In genomic region chr22:31488988-31489617, GRCh38 we compare ENCODE assay signal across 8 cellular contexts. TPM values are rescaled to one million over a fixed set of nuclear protein-coding genes. Genes with fewer than 3 reads are reported as not detected.
A peak's percentile ranks its signal among the peaks of the same experiment; 100 is the strongest.
DNase-seq lines count a peak whose midpoint lies in the region; ATAC-seq and TF ChIP-seq lines count a peak whose summit lies in the region.

No MANE protein-coding gene starts in this region.

- ATAC-seq in GM21723 (IDR thresholded peaks at IDR 0.05; ENCODE audit: unreplicated experiment) (peak; percentile 16), aorta (ENCODE audit: low FRiP score) (peak; percentile 2), GM18519 (IDR thresholded peaks at IDR 0.05; ENCODE audit: low FRiP score, unreplicated experiment) (no peak)
- ATAC-seq in activated T-cell treated with anti-CD3 and anti-CD28 coated beads, Interleukin-2, amount 50 U/mL, for 72 hours (replicated peaks in 1 of 2), result peak; percentile 41 to 44

- no peak for TF ChIP-seq EP300 in neural cell (conservative IDR thresholded peaks at IDR 0.05; ENCODE audit: poor library complexity, severe bottlenecking)

- peak overlapping the region; percentile 93 for H3K27ac Mint-ChIP-seq in activated T-cell treated with anti-CD3 and anti-CD28 coated beads, Interleukin-2, amount 50 U/mL, for 72 hours

- no peaks in the 10 kb centered on the region for H3K27me3 Mint-ChIP-seq in activated T-cell treated with anti-CD3 and anti-CD28 coated beads, Interleukin-2, amount 50 U/mL, for 72 hours (ENCODE audit: low read depth)

- no peaks in the 10 kb centered on the region for H4K20me1 ChIP-seq in MM.1S (ENCODE audit: insufficient read depth, low read length)
- no peaks in the 10 kb centered on the region for H4K20me1 ChIP-seq in neural cell (ENCODE audit: insufficient read depth)

- peak overlapping the region; percentile 69 for H3K4me2 ChIP-seq in MM.1S (ENCODE audit: low read depth, low read length)
- peak overlapping the region; percentile 61 for H3K4me2 ChIP-seq in neural cell (ENCODE audit: low read length)

- WGBS in aorta, 2 donors, result 0 to 1% methylated on average over 38 to 61 of the region's 61 CpGs

- peak; percentile 42 for DNase-seq in EL
- DNase-seq in MM.1S, result peak; percentile 23
- peak; percentile 43 to 44 for DNase-seq in activated T-cell treated with anti-CD3 and anti-CD28 coated beads, Interleukin-2, amount 50 U/mL, for 72 hours
- peak; percentile 11 for DNase-seq in fibroblast of the aortic adventitia (ENCODE audit: low read depth)
- peak; percentile 63 to 80 for DNase-seq in aorta

- no peaks in the 10 kb centered on the region for H3K9me3 ChIP-seq in MM.1S (replicated peaks; ENCODE audit: insufficient read depth, low read length)
- no peaks in the 10 kb centered on the region for H3K9me3 ChIP-seq in neural cell (ENCODE audit: low read length)
- no peaks in the 10 kb centered on the region for H3K9me3 ChIP-seq in aorta (ENCODE audit: control insufficient read depth, low read length)

- intact Hi-C loops in aorta (cut with DNase I), result no loop called here

- H3K36me3 ChIP-seq in MM.1S (replicated peaks; ENCODE audit: insufficient read depth, low read length) (peaks cover 4% of the 10 kb centered on the region; the same call in 1 of the 2 replicates), neural cell (ENCODE audit: insufficient read depth, low read length) (no peaks in the 10 kb centered on the region), aorta (ENCODE audit: control insufficient read depth in 1 of 2, insufficient read depth in 2 of 2, low read length in 1 of 2) (no peaks in the 10 kb centered on the region)

- TF ChIP-seq RAD21 in neural cell (conservative IDR thresholded peaks at IDR 0.05), result no peak

- H3K4me3 ChIP-seq in MM.1S (ENCODE audit: low read length) (peak overlapping the region; percentile 79), fibroblast of the aortic adventitia (ENCODE audit: low read depth, low read length) (peak overlapping the region; percentile 92), neural cell (ENCODE audit: low read length) (peak overlapping the region; percentile 96), aorta (ENCODE audit: low read length in 2 of 2) (peak overlapping the region; percentile 90 to 96)

- H3F3A ChIP-seq in MM.1S (ENCODE audit: insufficient read depth, low read length), result peaks cover 34% of the 10 kb centered on the region
- H3F3A ChIP-seq in neural cell (ENCODE audit: insufficient read depth, low read length, poor library complexity, severe bottlenecking), result no peaks in the 10 kb centered on the region

- no peaks in the 10 kb centered on the region for H3K9me3 Mint-ChIP-seq in activated T-cell treated with anti-CD3 and anti-CD28 coated beads, Interleukin-2, amount 50 U/mL, for 72 hours

- H3K4me1 ChIP-seq in MM.1S (ENCODE audit: low read length), result peaks cover 15% of the 10 kb centered on the region
- no peaks in the 10 kb centered on the region for H3K4me1 ChIP-seq in aorta (ENCODE audit: control insufficient read depth in 1 of 2, insufficient read depth in 2 of 2, low read length in 2 of 2)

- H3K27ac ChIP-seq in MM.1S (ENCODE audit: low read length), result peak overlapping the region; percentile 34; the same call in 1 of the 2 replicates
- H3K27ac ChIP-seq in neural cell (ENCODE audit: low read length), result peak overlapping the region; percentile 81
- peak overlapping the region; percentile 38 to 50 for H3K27ac ChIP-seq in aorta (ENCODE audit: low read depth in 1 of 2, low read length in 2 of 2)

- no peaks in the 10 kb centered on the region for H3K9me2 ChIP-seq in MM.1S (replicated peaks; ENCODE audit: insufficient read depth, low read length)
- H3K9me2 ChIP-seq in neural cell (ENCODE audit: insufficient read depth, low read length), result no peaks in the 10 kb centered on the region

- H3K4me3 Mint-ChIP-seq in activated T-cell treated with anti-CD3 and anti-CD28 coated beads, Interleukin-2, amount 50 U/mL, for 72 hours, result peak overlapping the region; percentile 86 to 97

- H3K79me2 ChIP-seq in MM.1S (ENCODE audit: low read length) (peaks cover 53% of the 10 kb centered on the region), neural cell (replicated peaks; ENCODE audit: insufficient read depth, low read length) (peaks cover 26% of the 10 kb centered on the region)

- H3K9ac ChIP-seq in MM.1S (ENCODE audit: low read length) (peak overlapping the region; percentile 67), neural cell (ENCODE audit: low read length) (peak overlapping the region; percentile 75)

- peaks cover 11 to 21% of the 10 kb centered on the region in 2 donors for H3K36me3 Mint-ChIP-seq in activated T-cell treated with anti-CD3 and anti-CD28 coated beads, Interleukin-2, amount 50 U/mL, for 72 hours (ENCODE audit: insufficient read depth in 2 of 2)

- H2AFZ ChIP-seq in MM.1S (ENCODE audit: low read length), result peak overlapping the region; percentile 11; the same call in 1 of the 2 replicates
- H2AFZ ChIP-seq in neural cell (ENCODE audit: low read depth, low read length), result no peak overlapping the region

- peaks cover 68% of the 10 kb centered on the region for H3K4me1 Mint-ChIP-seq in activated T-cell treated with anti-CD3 and anti-CD28 coated beads, Interleukin-2, amount 50 U/mL, for 72 hours (ENCODE audit: low read depth)

- H3K27me3 ChIP-seq in MM.1S (replicated peaks; ENCODE audit: insufficient read depth, low read length), result no peaks in the 10 kb centered on the region
- no peaks in the 10 kb centered on the region for H3K27me3 ChIP-seq in neural cell (ENCODE audit: insufficient read depth, low read depth, low read length)
- H3K27me3 ChIP-seq in aorta (ENCODE audit: control insufficient read depth in 1 of 2, insufficient read depth in 2 of 2, low read length in 1 of 2), result no peaks in the 10 kb centered on the region

- TF ChIP-seq CTCF in MM.1S (IDR thresholded peaks at IDR 0.05; ENCODE audit: low read length) (no peak), fibroblast of the aortic adventitia (IDR thresholded peaks at IDR 0.05; ENCODE audit: insufficient read depth, low read length) (no peak), neural cell (IDR thresholded peaks at IDR 0.05; ENCODE audit: poor library complexity, severe bottlenecking) (no peak)

TF ChIP-seq in neural cell, 6 proteins besides CTCF, POLR2A, EP300 and RAD21:
- no peak for TF ChIP-seq SMC3 (conservative IDR thresholded peaks at IDR 0.05; ENCODE audit: poor library complexity)
- TF ChIP-seq REST (IDR thresholded peaks at IDR 0.05; ENCODE audit: borderline replicate concordance), result no peak
- TF ChIP-seq MXI1 (conservative IDR thresholded peaks at IDR 0.05; ENCODE audit: poor library complexity, severe bottlenecking), result no peak
- no peak for TF ChIP-seq POLR2AphosphoS5 (IDR thresholded peaks at IDR 0.05)
- no peak for TF ChIP-seq EZH2 (IDR thresholded peaks at IDR 0.05; ENCODE audit: borderline replicate concordance, insufficient read depth, low read length, poor library complexity, severe bottlenecking)
- no peak for TF ChIP-seq TAF1 (IDR thresholded peaks at IDR 0.05; ENCODE audit: low read depth)

RNA-seq across cellular contexts. Expression of gene EIF4ENIF1, which starts 0.5 kb away (rescaled TPM):
- 10 to 100 TPM; 46.9 to 48.6 TPM for total RNA-seq in activated T-cell treated with anti-CD3 and anti-CD28 coated beads, Interleukin-2, amount 50 U/mL, for 72 hours
- total RNA-seq in fibroblast of the aortic adventitia (ENCODE audit: low replicate concordance) (15.4 and 22.1 TPM in 2 replicates), aorta (10 to 100 TPM; 32.0 to 34.9 TPM)
- polyA plus RNA-seq in neural cell (12.6 and 12.7 TPM in 2 replicates), aorta (10 to 100 TPM; 12.6 to 13.5 TPM)
- polyA minus RNA-seq in neural cell, result 25.3 and 26.4 TPM in 2 replicates

RNA-seq across cellular contexts. Expression of gene SFI1, which starts 7.2 kb away (rescaled TPM):
- 100 to 1,000 TPM; 285 to 342 TPM for total RNA-seq in activated T-cell treated with anti-CD3 and anti-CD28 coated beads, Interleukin-2, amount 50 U/mL, for 72 hours
- 19.9 and 20.3 TPM in 2 replicates for total RNA-seq in fibroblast of the aortic adventitia (ENCODE audit: low replicate concordance)
- polyA plus RNA-seq in neural cell, result 19.9 and 27.4 TPM in 2 replicates
- polyA minus RNA-seq in neural cell, result 22.5 and 23.4 TPM in 2 replicates
- total RNA-seq in aorta, result 10 to 100 TPM; 25.7 to 50.3 TPM
- 100 to 1,000 TPM in 1 of 2 donors, 10 to 100 TPM in 1; 17.5 to 116 TPM for polyA plus RNA-seq in aorta

Comparison
In these comparisons a context has a peak if more than half of its experiments do, and no peak if none do; other contexts are left out.
1. DNase-seq: peak in every context shown above with its lines; median percentile 72 in aorta; 44 in activated T-cell treated with anti-CD3 and anti-CD28 coated beads, Interleukin-2, amount 50 U/mL, for 72 hours; 42 in EL; 23 in MM.1S; 11 in fibroblast of the aortic adventitia.
2. RNA of gene SFI1, which starts 7.2 kb away (total RNA-seq): 285 to 342 TPM in activated T-cell treated with anti-CD3 and anti-CD28 coated beads, Interleukin-2, amount 50 U/mL, for 72 hours; 25.7 to 50.3 TPM in aorta and 19.9 to 20.3 TPM in fibroblast of the aortic adventitia; every median in the first group is over 4 times any median in the second.
3. Peak in every context shown above with its lines, with median percentiles within 50 percentile points of each other: H3K27ac ChIP-seq and H3K4me3 ChIP-seq.